In genomic region chr4:185457136-185457535, GRCh38 we compare ENCODE assay signal across 19 cellular contexts. TPM values are rescaled to one million over a fixed set of nuclear protein-coding genes. Genes with fewer than 3 reads are reported as not detected.
DNase-seq lines count a peak whose midpoint lies in the region; ATAC-seq, FAIRE-seq and TF ChIP-seq lines count a peak whose summit lies in the region.
"Had no signal": no experiment of that assay in that cellular context is flagged by ENCODE, and none has a peak within 500 bp of the region (broad histone marks: within the 10 kb centered on the region; RNA-seq: fewer than 3 reads in every experiment).

No MANE protein-coding gene starts in this region.

- H3K27ac ChIP-seq in SU-DHL-6 (ENCODE audit: low read depth, low read length): no peak overlapping the region
- H3K27ac ChIP-seq: RWPE1, uterus had no signal

- no peak for TF ChIP-seq POLR2A in GM12891 (IDR thresholded peaks at IDR 0.05; ENCODE audit: low read depth, low read length)

- H3K27me3 ChIP-seq in SU-DHL-6 (ENCODE audit: low read length): no peaks in the 10 kb centered on the region
- H3K27me3 ChIP-seq: uterus had no signal

- H3K9me2 ChIP-seq in SU-DHL-6 (replicated peaks; ENCODE audit: insufficient read depth, low read length): no peaks in the 10 kb centered on the region

- peak; percentile 50 for FAIRE-seq in GM12891 (lab: Jason Lieb, UNC)
- FAIRE-seq: astrocyte, colon had no signal

- H3F3A ChIP-seq in SU-DHL-6 (ENCODE audit: insufficient read depth): peaks cover 6% of the 10 kb centered on the region; the same call in 1 of the 2 replicates

- H3K9me3 ChIP-seq in SU-DHL-6 (ENCODE audit: insufficient read depth, low read length): no peaks in the 10 kb centered on the region
- H3K9me3 ChIP-seq: uterus had no signal

- H3K4me2 ChIP-seq in SU-DHL-6 (ENCODE audit: low read depth, low read length, poor library complexity, severe bottlenecking): peak overlapping the region; percentile 33

- no peak overlapping the region for H3K4me3 ChIP-seq in SU-DHL-6 (ENCODE audit: insufficient read depth, low read length, poor library complexity, severe bottlenecking)
- H3K4me3 ChIP-seq: uterus had no signal

- no peak for TF ChIP-seq CTCF in SU-DHL-6 (IDR thresholded peaks at IDR 0.05; ENCODE audit: insufficient read depth, low read length, poor library complexity, severe bottlenecking)

- DNase-seq in GM12891 (ENCODE audit: insufficient read length, low spot score) (no peak), HT1080 (ENCODE audit: low read depth) (peak; percentile 28), left kidney (ENCODE audit: low read depth, low spot score) (peak; percentile 77)
- DNase-seq in central memory CD4-positive, alpha-beta T cell: no peak
- DNase-seq: activated CD4-positive, alpha-beta memory T cell treated with anti-CD3 and anti-CD28 coated beads, Interleukin-2, amount 10 ng/mL, durations not matched to agents 7 days and 5 days; activated T-cell treated with anti-CD3 and anti-CD28 coated beads, Interleukin-2, amount 50 U/mL, for 48 hours; foreskin fibroblast; MM.1S; nephron progenitor cell; NK-92 treated with Interleukin-12 subunit alpha and Interleukin-12 subunit beta, amount 100 ng/mL, for 24 hours; stimulated activated CD4-positive, alpha-beta T cell treated with anti-CD3 and anti-CD28 coated beads, Interleukin-4, amount 100 ng/mL, for 4 hours; substantia nigra; uterus had no signal

- peaks cover 28% of the 10 kb centered on the region; the same call in 1 of the 2 replicates for H3K79me2 ChIP-seq in SU-DHL-6 (ENCODE audit: insufficient read depth, low read length)

- no peak overlapping the region for H2AFZ ChIP-seq in SU-DHL-6 (ENCODE audit: low read depth, low read length, severe bottlenecking)

- ATAC-seq in HG03039 (IDR thresholded peaks at IDR 0.05; ENCODE audit: unreplicated experiment): no peak
- no peak for ATAC-seq in GM18520 (IDR thresholded peaks at IDR 0.05; ENCODE audit: unreplicated experiment)

- H4K20me1 ChIP-seq in SU-DHL-6 (ENCODE audit: low read depth, low read length): no peaks in the 10 kb centered on the region

- peaks cover 49% of the 10 kb centered on the region for H3K36me3 ChIP-seq in SU-DHL-6 (ENCODE audit: low read length)
- H3K36me3 ChIP-seq: uterus had no signal

- H3K9ac ChIP-seq in SU-DHL-6 (ENCODE audit: low read length): no peak overlapping the region

TF ChIP-seq in GM12891, 5 proteins besides CTCF, POLR2A, EP300 and RAD21:
- TF ChIP-seq TAF1 (IDR thresholded peaks at IDR 0.05; ENCODE audit: low read depth, low read length) (no peak), PAX5 (IDR thresholded peaks at IDR 0.05; ENCODE audit: insufficient read depth, low read length, severe bottlenecking) (no peak), POU2F2 (IDR thresholded peaks at IDR 0.05; ENCODE audit: low read depth, low read length) (no peak), SPI1 (IDR thresholded peaks at IDR 0.05; ENCODE audit: low read depth, low read length) (no peak), POLR2AphosphoS5 (IDR thresholded peaks at IDR 0.05; ENCODE audit: low read depth, low read length) (no peak)

RNA-seq across cellular contexts. Expression of gene CCDC110, which starts 14.4 kb away (rescaled TPM):
- polyA plus RNA-seq in GM12891 (2012; ENCODE audit: low read depth, missing spikeins): 1.4 TPM
- total RNA-seq in HT1080 (2014; rRNA removed; shearing (Covaris generic)): 0.37 TPM in 1 of 2 replicates, not detected in the other
- polyA plus RNA-seq in HT1080 (2015; cell fraction: cytosol; rRNA removed): 0.62 and 0.67 TPM in 2 replicates
- polyA plus RNA-seq in HT1080 (2015; cell fraction: nucleus; rRNA removed): 0.29 and 1.2 TPM in 2 replicates
- total RNA-seq: activated CD4-positive, alpha-beta memory T cell treated with anti-CD3 and anti-CD28 coated beads, Interleukin-2, amount 10 ng/mL, durations not matched to agents 7 days and 5 days had no signal

RNA-seq across cellular contexts. Expression of gene UFSP2, which starts 31.4 kb away (rescaled TPM):
- polyA plus RNA-seq in GM12891 (2012; ENCODE audit: low read depth, missing spikeins): 21.2 TPM
- 20.3 and 23.1 TPM in 2 replicates for total RNA-seq in HT1080 (2014; rRNA removed; shearing (Covaris generic))
- 19.9 and 24.8 TPM in 2 replicates for polyA plus RNA-seq in HT1080 (2015; cell fraction: cytosol; rRNA removed)
- 17.7 and 20.1 TPM in 2 replicates for polyA plus RNA-seq in HT1080 (2015; cell fraction: nucleus; rRNA removed)

Comparison
In these comparisons a context has a peak if more than half of its experiments do, and no peak if none do; other contexts are left out.
1. DNase-seq: peak in HT1080 (single experiment) and left kidney (single experiment); none in GM12891 (single experiment) and central memory CD4-positive, alpha-beta T cell (single experiment).